22 cellular contexts compared by ENCODE assay signal in genomic region chrX:12548341-12548740, GRCh38.
"Had no signal": no experiment of that assay in that cellular context is flagged by ENCODE, and none has a peak within 500 bp of the region (broad histone marks: within the 10 kb centered on the region; RNA-seq: fewer than 3 reads in every experiment).

No MANE protein-coding gene starts in this region.

- H3K36me3 ChIP-seq: esophagus muscularis mucosa, gastrocnemius medialis, heart right ventricle, neutrophil, spleen, tibial nerve, upper lobe of right lung, vagina had no signal

- H3K27me3 ChIP-seq: esophagus muscularis mucosa, gastrocnemius medialis, neutrophil, spleen, testis, tibial nerve, upper lobe of right lung, vagina had no signal

- H3K27ac ChIP-seq: dorsolateral prefrontal cortex, esophagus muscularis mucosa, gastrocnemius medialis, heart right ventricle, neutrophil, psoas muscle, spleen, testis, tibial nerve, upper lobe of right lung, vagina had no signal

- DNase-seq: dorsolateral prefrontal cortex; effector CD8-positive, alpha-beta T cell; gastrocnemius medialis; hypothalamus; kidney glomerular epithelial cell; naive thymus-derived CD8-positive, alpha-beta T cell; psoas muscle; retina; spleen; stimulated activated CD4-positive, alpha-beta T cell treated with anti-CD3 and anti-CD28 coated beads, Interleukin-15, amount 100 ng/mL, for 24 hours; stimulated activated CD4-positive, alpha-beta T cell treated with anti-CD3 and anti-CD28 coated beads, Interleukin-1b, Interleukin-23, amount 100 ng/mL, for 48 hours; stimulated activated CD4-positive, alpha-beta T cell treated with anti-CD3 and anti-CD28 coated beads, Interleukin-4, amount 100 ng/mL, for 24 hours; stimulated activated naive B cell treated with anti-CD40 and anti-IgM and Interleukin-4, amounts not matched to agents 10 μg/mL and 1 μg/mL and 100 μg/mL, for 72 hours; stimulated activated naive CD8-positive, alpha-beta T cell treated with anti-CD3 and anti-CD28 coated beads, Interleukin-15, amount 100 ng/mL, for 72 hours; upper lobe of right lung had no signal

- H3K4me1 ChIP-seq: esophagus muscularis mucosa, gastrocnemius medialis, heart right ventricle, psoas muscle, spleen, testis, tibial nerve, upper lobe of right lung, vagina had no signal

- H3K4me3 ChIP-seq: dorsolateral prefrontal cortex, esophagus muscularis mucosa, gastrocnemius medialis, heart right ventricle, mucosa of descending colon, psoas muscle, spleen, testis, tibial nerve, upper lobe of right lung, vagina had no signal

- H3K9me3 ChIP-seq: esophagus muscularis mucosa, gastrocnemius medialis, heart right ventricle, mucosa of descending colon, neutrophil, psoas muscle, spleen, testis, tibial nerve, upper lobe of right lung, vagina had no signal
